Comparison of ENCODE assay signal across 24 cellular contexts in genomic region chr2:148458171-148458570, GRCh38.
DNase-seq lines count a peak whose midpoint lies in the region; ATAC-seq, FAIRE-seq and TF ChIP-seq lines count a peak whose summit lies in the region.
"Had no signal": no experiment of that assay in that cellular context is flagged by ENCODE, and none has a peak within 500 bp of the region (broad histone marks: within the 10 kb centered on the region; RNA-seq: fewer than 3 reads in every experiment).

No MANE protein-coding gene starts in this region.

- H3K9me3 Mint-ChIP-seq in MCF 10A (ENCODE audit: unreplicated experiment): no peaks in the 10 kb centered on the region
- H3K9me3 Mint-ChIP-seq: CD4-positive, alpha-beta T cell; CD8-positive, alpha-beta T cell had no signal

- H3K4me1 Mint-ChIP-seq in MCF 10A (ENCODE audit: insufficient read depth, unreplicated experiment): no peaks in the 10 kb centered on the region
- H3K4me1 Mint-ChIP-seq: B cell had no signal

- DNase-seq in MCF 10A (ENCODE audit: unreplicated experiment) (no peak), breast epithelium (ENCODE audit: low spot score in 2 of 2) (no peak), endothelial cell of umbilical vein (ENCODE audit: low read depth, low spot score) (no peak), H4 (ENCODE audit: low spot score) (no peak)
- DNase-seq: AML-193; CD4-positive, alpha-beta T cell; CD8-positive, alpha-beta T cell; COR-L47; DMS 273 treated with DMSO at 0.1 percent for 48 hours; DMS153; DMS53; DMS79; DND-41; EL; GDM1 had no signal

- H3K4me3 ChIP-seq in breast epithelium (no peak overlapping the region), endothelial cell of umbilical vein (replicated peaks in 1 of 3; ENCODE audit: insufficient read depth in 1 of 3, low read depth in 1 of 3, low read length in 3 of 3) (no peak overlapping the region)
- H3K4me3 ChIP-seq: A549; BLaER1 treated with 17β-estradiol and CSF1 and Interleukin-3, amounts not matched to agents 10 nM and 100 nM; GM12878 had no signal

- no peak overlapping the region for H2AFZ ChIP-seq in endothelial cell of umbilical vein (ENCODE audit: low read depth, low read length)

- H3K9me3 ChIP-seq in breast epithelium: no peaks in the 10 kb centered on the region
- H3K9me3 ChIP-seq in endothelial cell of umbilical vein (replicated peaks; ENCODE audit: control insufficient read depth, insufficient read depth, low read length): no peaks in the 10 kb centered on the region
- H3K9me3 ChIP-seq: A549; BLaER1 treated with 17β-estradiol and CSF1 and Interleukin-3, amounts not matched to agents 10 nM and 100 nM had no signal

- H3K9ac ChIP-seq in endothelial cell of umbilical vein (replicated peaks; ENCODE audit: extremely low read depth, insufficient read depth, low read length): no peak overlapping the region
- H3K9ac ChIP-seq: BLaER1 treated with 17β-estradiol and CSF1 and Interleukin-3, amounts not matched to agents 10 nM and 100 nM had no signal

- ATAC-seq in GM19328 (IDR thresholded peaks at IDR 0.05; ENCODE audit: unreplicated experiment): no peak
- ATAC-seq: A549; CD8-positive, alpha-beta T cell; GM12878 had no signal

- CTCF ChIA-PET in MCF 10A (lab: Yijun Ruan, JAX): no interaction called here
- CTCF ChIA-PET in endothelial cell of umbilical vein (lab: Charles Lee): no interaction called here

- H3K4me3 Mint-ChIP-seq in MCF 10A (ENCODE audit: unreplicated experiment): no peak overlapping the region
- H3K4me3 Mint-ChIP-seq: B cell; CD4-positive, alpha-beta T cell; CD8-positive, alpha-beta T cell had no signal

- BruUV-seq in MCF 10A (replicated peaks; lab: Mats Ljungman, UMichigan) (TSS peak; percentile 30), endothelial cell of umbilical vein (replicated peaks; lab: Mats Ljungman, UMichigan) (TSS peak; percentile 19)

- H3K27me3 ChIP-seq in breast epithelium (no peaks in the 10 kb centered on the region), endothelial cell of umbilical vein (ENCODE audit: control insufficient read depth in 2 of 2, insufficient read depth in 2 of 2, low read length in 2 of 2) (no peaks in the 10 kb centered on the region)
- H3K27me3 ChIP-seq: BLaER1 treated with 17β-estradiol and CSF1 and Interleukin-3, amounts not matched to agents 10 nM and 100 nM had no signal

- no peaks in the 10 kb centered on the region for H3K4me1 ChIP-seq in breast epithelium
- no peaks in the 10 kb centered on the region for H3K4me1 ChIP-seq in endothelial cell of umbilical vein (ENCODE audit: control insufficient read depth, extremely low read depth, insufficient read depth, low read length)
- H3K4me1 ChIP-seq: A549; BLaER1 treated with 17β-estradiol and CSF1 and Interleukin-3, amounts not matched to agents 10 nM and 100 nM had no signal

- H3K79me2 ChIP-seq in endothelial cell of umbilical vein (ENCODE audit: control insufficient read depth, insufficient read depth, low read length): no peaks in the 10 kb centered on the region

- TF ChIP-seq CTCF in MCF 10A (IDR thresholded peaks at IDR 0.05; ENCODE audit: unreplicated experiment) (no peak), breast epithelium (IDR thresholded peaks at IDR 0.05) (no peak), endothelial cell of umbilical vein (IDR thresholded peaks at IDR 0.05; ENCODE audit: extremely low read depth in 1 of 2, insufficient read depth in 1 of 2, low read depth in 1 of 2, low read length in 2 of 2) (no peak)

- no peaks in the 10 kb centered on the region for H3K27me3 Mint-ChIP-seq in MCF 10A (ENCODE audit: insufficient read depth, unreplicated experiment)
- H3K27me3 Mint-ChIP-seq: B cell; CD4-positive, alpha-beta T cell had no signal

- dilution Hi-C loops in endothelial cell of umbilical vein (cut with MboI; ENCODE audit: extremely low pct_ligation_motif_present, low sequenced_read_pairs): no loop called here

- no peak overlapping the region for H3K4me2 ChIP-seq in endothelial cell of umbilical vein (ENCODE audit: insufficient read depth, low read length)
- H3K4me2 ChIP-seq: A549; BLaER1 treated with 17β-estradiol and CSF1 and Interleukin-3, amounts not matched to agents 10 nM and 100 nM had no signal

- H3K9me1 ChIP-seq in endothelial cell of umbilical vein (replicated peaks; ENCODE audit: control insufficient read depth, extremely low read depth, insufficient read depth, low read length): no peaks in the 10 kb centered on the region

- no peak overlapping the region for H3K27ac ChIP-seq in breast epithelium
- no peak overlapping the region for H3K27ac ChIP-seq in endothelial cell of umbilical vein (ENCODE audit: insufficient read depth, low read depth, low read length)
- H3K27ac ChIP-seq: 22Rv1; A549; BLaER1 treated with 17β-estradiol and CSF1 and Interleukin-3, amounts not matched to agents 10 nM and 100 nM; C4-2B had no signal

- H3K36me3 Mint-ChIP-seq in MCF 10A (ENCODE audit: insufficient read depth, unreplicated experiment): no peaks in the 10 kb centered on the region

- no peaks in the 10 kb centered on the region for H3K36me3 ChIP-seq in breast epithelium
- no peaks in the 10 kb centered on the region for H3K36me3 ChIP-seq in endothelial cell of umbilical vein (ENCODE audit: control insufficient read depth in 2 of 2, extremely low read depth in 1 of 2, insufficient read depth in 2 of 2, low read length in 2 of 2)

- TF ChIP-seq POLR2A in breast epithelium (IDR thresholded peaks at IDR 0.05): no peak
- TF ChIP-seq POLR2A in endothelial cell of umbilical vein (IDR thresholded peaks at IDR 0.05; ENCODE audit: low read depth, low read length): no peak

- POLR2A ChIA-PET in MCF 10A (lab: Yijun Ruan, JAX): no interaction called here
- POLR2A ChIA-PET in endothelial cell of umbilical vein (lab: Charles Lee): no interaction called here

- H4K20me1 ChIP-seq in endothelial cell of umbilical vein (replicated peaks; ENCODE audit: control insufficient read depth, extremely low read depth, insufficient read depth, low read length): no peaks in the 10 kb centered on the region
- H4K20me1 ChIP-seq: BLaER1 treated with 17β-estradiol and CSF1 and Interleukin-3, amounts not matched to agents 10 nM and 100 nM had no signal

- no peak for FAIRE-seq in endothelial cell of umbilical vein (lab: Jason Lieb, UNC)
- FAIRE-seq: A549, GM12892, GM18507 had no signal

- intact Hi-C loops in MCF 10A (cut with micrococcal nuclease) (no loop called here), breast epithelium (cut with DNase I; ENCODE audit: low total_unique reads) (no loop called here), endothelial cell of umbilical vein (cut with micrococcal nuclease) (no loop called here)

- no peak overlapping the region for H3K27ac Mint-ChIP-seq in MCF 10A (ENCODE audit: low read depth, unreplicated experiment)
- H3K27ac Mint-ChIP-seq: B cell; CD4-positive, alpha-beta T cell; CD8-positive, alpha-beta T cell had no signal

TF ChIP-seq in endothelial cell of umbilical vein, 7 proteins besides CTCF, POLR2A, EP300 and RAD21:
- TF ChIP-seq JUN (IDR thresholded peaks at IDR 0.05; ENCODE audit: borderline replicate concordance, insufficient read depth, insufficient read length, low read depth) (no peak), POLR2AphosphoS5 (IDR thresholded peaks at IDR 0.05; ENCODE audit: insufficient read depth, low read depth, low read length) (no peak), GATA2 (IDR thresholded peaks at IDR 0.05; ENCODE audit: insufficient read depth, insufficient read length, low read depth, low read length) (no peak), FOS (IDR thresholded peaks at IDR 0.05; ENCODE audit: borderline replicate concordance, insufficient read depth, low read length) (no peak), MYC (IDR thresholded peaks at IDR 0.05; ENCODE audit: low read depth, low read length) (no peak), MAX (IDR thresholded peaks at IDR 0.05; ENCODE audit: insufficient read depth, insufficient read length) (no peak), EZH2 (IDR thresholded peaks at IDR 0.05; ENCODE audit: borderline replicate concordance, low read depth, low read length, severe bottlenecking) (no peak)
